ENCODE assay signal across 24 cellular contexts in genomic region chrX:67346667-67347066, GRCh38.
"Had no signal": no experiment of that assay in that cellular context is flagged by ENCODE, and none has a peak within 500 bp of the region (broad histone marks: within the 10 kb centered on the region; RNA-seq: fewer than 3 reads in every experiment).

No MANE protein-coding gene starts in this region.

- H3K9me3 ChIP-seq: gastrocnemius medialis, left ventricle myocardium inferior, neutrophil, right atrium auricular region, sigmoid colon, stomach, thyroid gland had no signal

- H3K27ac ChIP-seq: epithelial cell of prostate, gastrocnemius medialis, left ventricle myocardium inferior, neutrophil, parathyroid adenoma, right atrium auricular region, sigmoid colon, stomach, thyroid gland had no signal

- DNase-seq: cerebellar nuclear complex; effector CD8-positive, alpha-beta T cell; endodermal cell; foreskin fibroblast; gastrocnemius medialis; head of caudate nucleus; kidney; left ventricle myocardium inferior; naive B cell; sigmoid colon; stimulated activated CD4-positive, alpha-beta T cell treated with anti-CD3 and anti-CD28 coated beads, Interleukin-2, amount 100 ng/mL, for 24 hours; stimulated activated CD4-positive, alpha-beta T cell treated with anti-CD3 and anti-CD28 coated beads, Interleukin-4, amount 100 ng/mL, for 24 hours; stimulated activated naive CD4-positive, alpha-beta T cell treated with Interleukin-2 at 50 U/mL for 16 hours; stomach; thyroid gland; trophoblast cell had no signal

- H3K36me3 ChIP-seq: gastrocnemius medialis, left ventricle myocardium inferior, neutrophil, right atrium auricular region, sigmoid colon, stomach, thyroid gland had no signal

- H3K4me1 ChIP-seq: gastrocnemius medialis, left ventricle myocardium inferior, parathyroid adenoma, right atrium auricular region, sigmoid colon, stomach, thyroid gland had no signal

- H3K27me3 ChIP-seq: gastrocnemius medialis, neutrophil, right atrium auricular region, sigmoid colon, stomach, thyroid gland had no signal

- ATAC-seq: esophagus mucosa; gastrocnemius medialis; natural killer cell treated with Interleukin-12 subunit alpha and Interleukin-12 subunit beta and Interleukin-15 and Interleukin-18, amount 100 ng/mL, for 72 hours; stimulated activated effector memory CD8-positive, alpha-beta T cell treated with anti-CD3 and anti-CD28 coated beads, Interleukin-12 subunit alpha, Interleukin-12 subunit beta, amount 100 ng/mL, for 72 hours had no signal

- H3K4me3 ChIP-seq: gastrocnemius medialis, left ventricle myocardium inferior, lung, right atrium auricular region, sigmoid colon, stomach, thyroid gland had no signal
